ENCODE assay signal across 30 cellular contexts in genomic region chr10:122500194-122500593, GRCh38. TPM values are rescaled to one million over a fixed set of nuclear protein-coding genes. Genes with fewer than 3 reads are reported as not detected.
DNase-seq lines count a peak whose midpoint lies in the region; FAIRE-seq and TF ChIP-seq lines count a peak whose summit lies in the region.
"Had no signal": no experiment of that assay in that cellular context is flagged by ENCODE, and none has a peak within 500 bp of the region (broad histone marks: within the 10 kb centered on the region; RNA-seq: fewer than 3 reads in every experiment).

No MANE protein-coding gene starts in this region.

- no peak overlapping the region for H3K14ac ChIP-seq in H1 (ENCODE audit: insufficient read length)

- no peak overlapping the region for H3K18ac ChIP-seq in H1 (ENCODE audit: extremely low read depth, low read length)

- H3K9me3 Mint-ChIP-seq in nephron: no peaks in the 10 kb centered on the region
- H3K9me3 Mint-ChIP-seq: activated naive CD8-positive, alpha-beta T cell treated with anti-CD3 and anti-CD28 coated beads, Interleukin-2, amount 50 U/mL, for 24 hours; IgD-negative memory B cell had no signal

- H2BK15ac ChIP-seq in H1 (ENCODE audit: low read length): 0 out of 2 replicates have a peak overlapping the region, but pooled peaks have one; percentile 29

- H3K23ac ChIP-seq in H1 (ENCODE audit: insufficient read length): no peak overlapping the region

- H3K36me3 Mint-ChIP-seq in nephron (ENCODE audit: low read depth): peaks cover 4% of the 10 kb centered on the region
- H3K36me3 Mint-ChIP-seq: activated CD8-positive, alpha-beta memory T cell treated with anti-CD3 and anti-CD28 coated beads, Interleukin-2, amount 10 ng/mL, durations not matched to agents 7 days and 5 days; IgD-negative memory B cell; immature natural killer cell had no signal

- no peaks in the 10 kb centered on the region for H3K79me1 ChIP-seq in H1 (ENCODE audit: low read depth, low read length)

- no peaks in the 10 kb centered on the region for H3K36me3 ChIP-seq in HEK293 (ENCODE audit: control insufficient read depth in 2 of 2, insufficient read depth in 1 of 2, low read length in 2 of 2)
- no peaks in the 10 kb centered on the region for H3K36me3 ChIP-seq in H1 (ENCODE audit: control insufficient read depth in 2 of 4, insufficient read depth in 4 of 4, low read length in 3 of 4)
- H3K36me3 ChIP-seq: neutrophil, suprapubic skin had no signal

- no peaks in the 10 kb centered on the region for H3K23me2 ChIP-seq in H1 (ENCODE audit: low read depth, low read length)

- POLR2A ChIA-PET in HEK293 (lab: Yijun Ruan, JAX) (no interaction called here), H1 (lab: Charles Lee; ENCODE audit: partially characterized antibody) (no interaction called here)

- H2AFZ ChIP-seq in H1 (ENCODE audit: low read length): no peak overlapping the region

- H2AK5ac ChIP-seq in H1 (ENCODE audit: low read depth, low read length): no peak overlapping the region

- H4K8ac ChIP-seq in H1 (ENCODE audit: extremely low read depth, insufficient read depth, low read length): 0 out of 2 replicates have a peak overlapping the region, but pooled peaks have one; percentile 12

- peaks cover 4% of the 10 kb centered on the region; the same call in 1 of the 2 replicates for H3K4me1 ChIP-seq in HEK293 (ENCODE audit: control insufficient read depth, insufficient read depth, low read length)
- H3K4me1 ChIP-seq in H1 (replicated peaks in 1 of 4; ENCODE audit: control insufficient read depth in 3 of 4, insufficient read depth in 4 of 4, low read length in 3 of 4): no peaks in the 10 kb centered on the region

- no peak overlapping the region for H2BK5ac ChIP-seq in H1 (ENCODE audit: low read depth, low read length)

- TF ChIP-seq RAD21 in H1 (IDR thresholded peaks at IDR 0.05 in 1 of 2, conservative IDR thresholded peaks at IDR 0.05 in 1 of 2; ENCODE audit: low read depth in 2 of 2, low read length in 2 of 2): no peak

- H3K27me3 ChIP-seq in H1 (replicated peaks in 1 of 4; ENCODE audit: control insufficient read depth in 3 of 4, extremely low read depth in 1 of 4, insufficient read depth in 3 of 4, low read length in 3 of 4): no peaks in the 10 kb centered on the region
- H3K27me3 ChIP-seq: neutrophil, suprapubic skin had no signal

- no peak for TF ChIP-seq CTCF in HEK293 (tag by site-specific recombination; IDR thresholded peaks at IDR 0.05)
- no peak for TF ChIP-seq CTCF in H1 (IDR thresholded peaks at IDR 0.05; ENCODE audit: control extremely low read depth in 1 of 3, insufficient read depth in 1 of 3, low read depth in 1 of 3, low read length in 3 of 3)
- TF ChIP-seq CTCF in nephron (IDR thresholded peaks at IDR 0.05; ENCODE audit: unreplicated experiment in 3 of 3): no peak

- H3K4ac ChIP-seq in H1 (replicated peaks; ENCODE audit: insufficient read length, low read depth, low read length): no peak overlapping the region

- peaks cover 16% of the 10 kb centered on the region for H3K27me3 Mint-ChIP-seq in nephron (ENCODE audit: low read depth)
- H3K27me3 Mint-ChIP-seq: activated naive CD8-positive, alpha-beta T cell treated with anti-CD3 and anti-CD28 coated beads, Interleukin-2, amount 50 U/mL, for 24 hours; IgD-negative memory B cell had no signal

- peak overlapping the region in 1 of 3 experiments; percentile 7 for H3K4me3 Mint-ChIP-seq in nephron
- H3K4me3 Mint-ChIP-seq: activated CD8-positive, alpha-beta memory T cell treated with anti-CD3 and anti-CD28 coated beads, Interleukin-2, amount 10 ng/mL, durations not matched to agents 7 days and 5 days; activated naive CD8-positive, alpha-beta T cell treated with anti-CD3 and anti-CD28 coated beads, Interleukin-2, amount 50 U/mL, for 24 hours; IgD-negative memory B cell; immature natural killer cell had no signal

- H3K4me3 ChIP-seq in HEK293 (ENCODE audit: low read depth, low read length): no peak overlapping the region
- H3K4me3 ChIP-seq in H1 (ENCODE audit: extremely low read depth in 1 of 4, insufficient read depth in 2 of 4, low read depth in 3 of 4, low read length in 4 of 4): no peak overlapping the region
- H3K4me3 ChIP-seq: psoas muscle, suprapubic skin had no signal

- H3K9ac ChIP-seq in H1 (replicated peaks in 1 of 4; ENCODE audit: extremely low read depth in 1 of 4, low read depth in 3 of 4, low read length in 3 of 4): no peak overlapping the region

- H3K27ac ChIP-seq in HEK293 (ENCODE audit: extremely low read depth, low read depth, low read length): no peak overlapping the region
- no peak overlapping the region for H3K27ac ChIP-seq in H1 (ENCODE audit: low read depth, low read length)
- H3K27ac ChIP-seq: neutrophil, suprapubic skin had no signal

- peaks cover 77% of the 10 kb centered on the region for H3K4me1 Mint-ChIP-seq in nephron
- H3K4me1 Mint-ChIP-seq: IgD-negative memory B cell, immature natural killer cell had no signal

- H2BK20ac ChIP-seq in H1 (ENCODE audit: low read length): no peak overlapping the region

- peak overlapping the region; percentile 80 to 96 (median 94) for H3K27ac Mint-ChIP-seq in nephron
- H3K27ac Mint-ChIP-seq: activated CD8-positive, alpha-beta memory T cell treated with anti-CD3 and anti-CD28 coated beads, Interleukin-2, amount 10 ng/mL, durations not matched to agents 7 days and 5 days; activated naive CD8-positive, alpha-beta T cell treated with anti-CD3 and anti-CD28 coated beads, Interleukin-2, amount 50 U/mL, for 24 hours; IgD-negative memory B cell; immature natural killer cell had no signal

- no peak overlapping the region for H2BK120ac ChIP-seq in H1 (replicated peaks; ENCODE audit: low read depth, low read length)

- CTCF ChIA-PET in HEK293 (lab: Yijun Ruan, JAX) (interaction anchor here (1.5 kb wide), 1 partner anchor 65 kb away, joined by 3 read pairs; no protein-coding TSS in a partner anchor), H1 (lab: Charles Lee; ENCODE audit: partially characterized antibody) (no interaction called here)

- H3K9me3 ChIP-seq in HEK293 (ENCODE audit: control insufficient read depth, insufficient read depth, low read depth, low read length) (no peaks in the 10 kb centered on the region), H1 (ENCODE audit: insufficient read depth in 2 of 2, low read depth in 1 of 2, low read length in 1 of 2) (no peaks in the 10 kb centered on the region)
- H3K9me3 ChIP-seq: neutrophil, psoas muscle, suprapubic skin had no signal

- H3K4me2 ChIP-seq in H1 (ENCODE audit: insufficient read depth in 1 of 2, low read depth in 2 of 2, low read length in 2 of 2): no peak overlapping the region

- 85% methylated on average over 5 of the region's 5 CpGs; no CpG with 5 or more reads in 1 of the 2 experiments for WGBS in H1 (ENCODE audit: extremely low coverage in 1 of 2, insufficient coverage in 1 of 2, insufficient read length in 1 of 2, insufficient replicate concordance in 2 of 2, low coverage in 1 of 2, low lambda C conversion rate in 2 of 2, missing lambda C conversion rate in 1 of 2), 2 experiments

- no peak overlapping the region for H2BK12ac ChIP-seq in H1 (ENCODE audit: low read depth, low read length)

- no peak overlapping the region for H4K5ac ChIP-seq in H1 (ENCODE audit: insufficient read length, low read depth, low read length)

- TF ChIP-seq POLR2A in H1 (IDR thresholded peaks at IDR 0.05; ENCODE audit: control extremely low read depth in 1 of 2, low read depth in 2 of 2, low read length in 2 of 2): no peak

- H3K79me2 ChIP-seq in H1 (ENCODE audit: control insufficient read depth in 1 of 2, insufficient read depth in 2 of 2, low read length in 2 of 2): no peaks in the 10 kb centered on the region

- H4K91ac ChIP-seq in H1 (replicated peaks; ENCODE audit: insufficient read length, low read length): no peak overlapping the region

- H3K56ac ChIP-seq in H1 (replicated peaks; ENCODE audit: insufficient read length, low read depth, low read length): no peak overlapping the region

- TF ChIP-seq EP300 in H1 (IDR thresholded peaks at IDR 0.05; ENCODE audit: borderline replicate concordance in 1 of 2, low read depth in 2 of 2, low read length in 2 of 2): no peak

- no peaks in the 10 kb centered on the region for H4K20me1 ChIP-seq in H1 (replicated peaks in 1 of 2; ENCODE audit: control insufficient read depth in 1 of 2, insufficient read depth in 2 of 2, low read length in 2 of 2)

- no peak for FAIRE-seq in H1 (lab: Jason Lieb, UNC)
- FAIRE-seq: endothelial cell of umbilical vein, GM12892 had no signal

- DNase-seq in H1 (ENCODE audit: low read depth in 1 of 2, low spot score in 2 of 2) (no peak), superior temporal gyrus (ENCODE audit: extremely low spot score) (peak; percentile 66), GDM1 (lab: John Stamatoyannopoulos, UW) (no peak), RKO (ENCODE audit: low spot score) (no peak), middle frontal gyrus (ENCODE audit: extremely low spot score, low spot score) (no peak)
- no peak for DNase-seq in activated CD8-positive, alpha-beta memory T cell treated with anti-CD3 and anti-CD28 coated beads, Interleukin-2, amount 50 U/mL, for 48 hours
- DNase-seq: activated CD4-positive, alpha-beta T cell treated with anti-CD3 and anti-CD28 coated beads, Interleukin-2, amount 50 U/mL, for 4 hours; activated CD8-positive, alpha-beta memory T cell treated with anti-CD3 and anti-CD28 coated beads, Interleukin-2, amount 10 ng/mL, durations not matched to agents 7 days and 5 days; activated naive CD4-positive, alpha-beta T cell; activated naive CD8-positive, alpha-beta T cell treated with anti-CD3 and anti-CD28 coated beads, Interleukin-2, amount 50 U/mL, for 24 hours; activated T-cell treated with anti-CD3 and anti-CD28 coated beads, Interleukin-2, amount 50 U/mL, for 48 hours; immature natural killer cell; left colon; mesendoderm; NCI-H1436 treated with DMSO at 0.1 percent for 48 hours; NCI-H226; psoas muscle; SHP77 treated with DMSO at 0.1 percent for 48 hours; stimulated activated CD4-positive, alpha-beta T cell treated with anti-CD3 and anti-CD28 coated beads, Interleukin-4, amount 100 ng/mL, for 24 hours; T-helper 2 cell had no signal

RNA-seq across cellular contexts. Expression of gene HTRA1, which starts 38.8 kb away (rescaled TPM):
- 15.8 and 16.5 TPM in 2 replicates for total RNA-seq in H1 (2021; fragmentation: NEBNext Ultra II Directional; extraction: Animal tissue kit (Norgen Biotek cat#: 25700))
- 10.9 and 20.1 TPM in 2 replicates for polyA plus RNA-seq in H1 (2011; rRNA removed)
- polyA plus RNA-seq in H1 (2011; cell fraction: cytosol; rRNA removed): 13.2 TPM
- 14.4 TPM for polyA plus RNA-seq in H1 (2011; cell fraction: nucleus; rRNA removed)
- 18.2 to 21.1 TPM (median 19.7 TPM) in 4 replicates for polyA plus RNA-seq in H1 (2012, experiment 1 of 2)
- 17.5 TPM for polyA plus RNA-seq in H1 (2012, experiment 2 of 2)
- polyA plus RNA-seq in H1 (2013, experiment 1 of 2): 22.0 TPM
- 21.8 TPM for polyA plus RNA-seq in H1 (2013, experiment 2 of 2)
- 7.5 and 11.1 TPM in 2 replicates for polyA minus RNA-seq in H1 (2011; rRNA and poly(A)+ RNA removed)
- 5.9 TPM for polyA minus RNA-seq in H1 (2011; cell fraction: cytosol; rRNA and poly(A)+ RNA removed)
- polyA minus RNA-seq in H1 (2011; cell fraction: nucleus; rRNA and poly(A)+ RNA removed): 3.9 TPM
- total RNA-seq: activated CD8-positive, alpha-beta memory T cell treated with anti-CD3 and anti-CD28 coated beads, Interleukin-2, amount 10 ng/mL, durations not matched to agents 7 days and 5 days had no signal
- polyA plus RNA-seq: IgD-negative memory B cell had no signal

RNA-seq across cellular contexts. Expression of gene ARMS2, which starts 45.7 kb away (rescaled TPM):
- not detected in 2 replicates for total RNA-seq in H1 (2021; fragmentation: NEBNext Ultra II Directional; extraction: Animal tissue kit (Norgen Biotek cat#: 25700))
- not detected in 2 replicates for polyA plus RNA-seq in H1 (2011; rRNA removed)
- not detected for polyA plus RNA-seq in H1 (2011; cell fraction: cytosol; rRNA removed)
- polyA plus RNA-seq in H1 (2011; cell fraction: nucleus; rRNA removed): not detected
- not detected in 4 replicates for polyA plus RNA-seq in H1 (2012, experiment 1 of 2)
- polyA plus RNA-seq in H1 (2012, experiment 2 of 2): not detected
- not detected for polyA plus RNA-seq in H1 (2013, experiment 1 of 2)
- not detected for polyA plus RNA-seq in H1 (2013, experiment 2 of 2)
- not detected in 2 replicates for polyA minus RNA-seq in H1 (2011; rRNA and poly(A)+ RNA removed)
- polyA minus RNA-seq in H1 (2011; cell fraction: cytosol; rRNA and poly(A)+ RNA removed): not detected
- polyA minus RNA-seq in H1 (2011; cell fraction: nucleus; rRNA and poly(A)+ RNA removed): not detected
- total RNA-seq: A673; activated CD8-positive, alpha-beta memory T cell treated with anti-CD3 and anti-CD28 coated beads, Interleukin-2, amount 10 ng/mL, durations not matched to agents 7 days and 5 days; endothelial cell of umbilical vein; glomerular endothelial cell; left colon; psoas muscle had no signal
- polyA plus RNA-seq: BJ, endothelial cell of umbilical vein, IgD-negative memory B cell, immature natural killer cell had no signal
